9 cellular contexts compared by ENCODE assay signal in genomic region chr7:47786557-47787248, GRCh38.
A peak's percentile ranks its signal among the peaks of the same experiment; 100 is the strongest.
DNase-seq lines count a peak whose midpoint lies in the region; ATAC-seq and TF ChIP-seq lines count a peak whose summit lies in the region.
"Had no signal": no experiment of that assay in that cellular context is flagged by ENCODE, and none has a peak within 500 bp of the region (broad histone marks: within the 10 kb centered on the region; RNA-seq: fewer than 3 reads in every experiment).

No MANE protein-coding gene starts in this region.

- no peaks in the 10 kb centered on the region for H3K9me3 Mint-ChIP-seq in activated naive CD4-positive, alpha-beta T cell treated with anti-CD3 and anti-CD28 coated beads for 36 hours

- H3K4me3 ChIP-seq in heart right ventricle = no peak overlapping the region

- WGBS in heart right ventricle, 2 donors = 61 to 64% methylated on average over 11 of the region's 11 CpGs

- ATAC-seq in heart right ventricle (peak; percentile 26 to 88 (median 68)), GM21528 (IDR thresholded peaks at IDR 0.05; ENCODE audit: low FRiP score, unreplicated experiment) (no peak), HG02610 (IDR thresholded peaks at IDR 0.05; ENCODE audit: unreplicated experiment) (no peak)

- H3K27me3 Mint-ChIP-seq in activated naive CD4-positive, alpha-beta T cell treated with anti-CD3 and anti-CD28 coated beads for 36 hours (ENCODE audit: low read depth) = no peaks in the 10 kb centered on the region

- CTCF ChIA-PET in activated naive CD4-positive, alpha-beta T cell treated with anti-CD3 and anti-CD28 coated beads for 36 hours (lab: Charles Lee) = no interaction called here

- H3K9me3 ChIP-seq in heart right ventricle = no peaks in the 10 kb centered on the region

- H3K36me3 Mint-ChIP-seq in activated naive CD4-positive, alpha-beta T cell treated with anti-CD3 and anti-CD28 coated beads for 36 hours (ENCODE audit: low read depth) = no peaks in the 10 kb centered on the region

- no peak overlapping the region for H3K4me3 Mint-ChIP-seq in activated naive CD4-positive, alpha-beta T cell treated with anti-CD3 and anti-CD28 coated beads for 36 hours

- H3K4me1 Mint-ChIP-seq in activated naive CD4-positive, alpha-beta T cell treated with anti-CD3 and anti-CD28 coated beads for 36 hours (ENCODE audit: low read depth) = no peaks in the 10 kb centered on the region

- intact Hi-C loops in heart right ventricle (cut with DNase I) = no loop called here
- intact Hi-C loops in activated naive CD4-positive, alpha-beta T cell treated with anti-CD3 and anti-CD28 coated beads for 36 hours (cut with micrococcal nuclease) = no loop called here

- H3K4me1 ChIP-seq in heart right ventricle = peaks cover 0 to 47% (median 7%) of the 10 kb centered on the region in 9 donors
- H3K4me1 ChIP-seq: parathyroid adenoma had no signal

- DNase-seq in G401 (ENCODE audit: low spot score) (peak; percentile 76), SW480 (ENCODE audit: low spot score) (peak; percentile 97), heart right ventricle (peak in 1 of 2 donors; percentile 21), retina (peak; percentile 68), NCI-H1105 treated with DMSO at 0.1 percent for 48 hours (lab: John Stamatoyannopoulos, UW) (no peak)
- DNase-seq in activated naive CD4-positive, alpha-beta T cell treated with anti-CD3 and anti-CD28 coated beads for 36 hours = no peak

- peaks cover 0 to 5% (median 0%) of the 10 kb centered on the region in 9 donors for H3K36me3 ChIP-seq in heart right ventricle

- no peak for TF ChIP-seq CTCF in heart right ventricle (IDR thresholded peaks at IDR 0.05)

- H3K27ac ChIP-seq in heart right ventricle = peak overlapping the region in 1 of 10 donors; percentile 65
- H3K27ac ChIP-seq: parathyroid adenoma had no signal

- H3K27me3 ChIP-seq in heart right ventricle = no peaks in the 10 kb centered on the region

- no peak overlapping the region for H3K27ac Mint-ChIP-seq in activated naive CD4-positive, alpha-beta T cell treated with anti-CD3 and anti-CD28 coated beads for 36 hours

- in situ Hi-C loops in G401 (cut with HindIII; ENCODE audit: low sequenced_read_pairs) = no loop called here

Comparison
In these comparisons a context has a peak if more than half of its experiments do, and no peak if none do; other contexts are left out.
1. DNase-seq: peak in G401 (single experiment), SW480 (single experiment) and retina (single experiment); none in activated naive CD4-positive, alpha-beta T cell treated with anti-CD3 and anti-CD28 coated beads for 36 hours (single experiment) and NCI-H1105 treated with DMSO at 0.1 percent for 48 hours (single experiment).
2. ATAC-seq: peak in heart right ventricle (8 of 8); none in GM21528 (single experiment) and HG02610 (single experiment).